15 cellular contexts compared by ENCODE assay signal in the genomic region with DNA sequence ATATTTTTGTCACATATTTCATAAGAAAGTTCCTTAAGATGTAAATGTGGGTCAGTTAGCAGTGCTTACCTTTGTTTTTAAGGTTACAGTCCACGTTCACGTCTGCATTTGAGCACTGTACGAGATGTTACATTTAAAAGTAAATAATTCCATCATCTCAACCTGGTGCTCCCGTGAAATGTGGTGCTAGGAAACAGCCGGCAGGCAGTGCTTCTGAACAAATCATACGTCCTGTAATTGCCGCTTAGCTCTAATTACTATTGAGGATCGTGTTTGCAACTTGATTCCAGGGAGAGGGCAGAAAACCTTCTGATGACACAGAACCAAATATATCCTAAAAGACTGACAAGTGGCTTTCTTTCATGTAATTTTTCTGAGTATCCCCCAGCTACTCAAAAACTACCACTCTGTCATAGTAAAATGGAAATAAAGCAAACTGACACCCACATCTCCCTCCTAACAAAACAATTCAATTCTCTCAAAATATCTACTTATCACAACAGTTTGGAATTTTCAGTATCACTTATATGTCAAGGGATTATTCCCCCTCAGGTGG.
DNase-seq lines count a peak whose midpoint lies in the region; ATAC-seq and TF ChIP-seq lines count a peak whose summit lies in the region.
"Had no signal": no experiment of that assay in that cellular context is flagged by ENCODE, and none has a peak within 500 bp of the region (broad histone marks: within the 10 kb centered on the region; RNA-seq: fewer than 3 reads in every experiment).

No MANE protein-coding gene starts in this region.

- H3K27me3 ChIP-seq in right atrium auricular region (no peaks in the 10 kb centered on the region), ovary (no peaks in the 10 kb centered on the region)
- H3K27me3 ChIP-seq: esophagus squamous epithelium, tibial nerve had no signal

- TF ChIP-seq CTCF in right atrium auricular region (IDR thresholded peaks at IDR 0.05) (no peak), ovary (IDR thresholded peaks at IDR 0.05) (no peak)

- 17 to 45% (median 23%) methylated on average over 8 of the region's 8 CpGs for WGBS in ovary, 3 donors

- H3K4me3 ChIP-seq in right atrium auricular region (peak overlapping the region; percentile 27 to 38), ovary (no peak overlapping the region)
- H3K4me3 ChIP-seq: A549, esophagus squamous epithelium, tibial nerve had no signal

- H3K27ac ChIP-seq in right atrium auricular region (peak overlapping the region; percentile 70 to 78), ovary (no peak overlapping the region)
- H3K27ac ChIP-seq: A549, esophagus squamous epithelium, tibial nerve had no signal

- H3K36me3 ChIP-seq in right atrium auricular region: no peaks in the 10 kb centered on the region
- H3K36me3 ChIP-seq in ovary: no peaks in the 10 kb centered on the region
- H3K36me3 ChIP-seq: esophagus squamous epithelium, tibial nerve had no signal

- intact Hi-C loops in left ventricle myocardium superior (cut with micrococcal nuclease): no loop called here
- intact Hi-C loops in ovary (cut with DNase I): no loop called here

- no peak for ATAC-seq in left ventricle myocardium superior
- ATAC-seq in left lobe of liver: peak; percentile 52
- ATAC-seq in GM18861 (IDR thresholded peaks at IDR 0.05; ENCODE audit: unreplicated experiment): no peak
- ATAC-seq: A549 had no signal

- H3K9me3 ChIP-seq in right atrium auricular region: no peaks in the 10 kb centered on the region
- H3K9me3 ChIP-seq in ovary: no peaks in the 10 kb centered on the region
- H3K9me3 ChIP-seq: A549, esophagus squamous epithelium, tibial nerve had no signal

- H3K4me1 ChIP-seq in right atrium auricular region (peaks cover 0 to 9% of the 10 kb centered on the region in 2 donors), ovary (ENCODE audit: insufficient read depth) (no peaks in the 10 kb centered on the region)
- H3K4me1 ChIP-seq: A549, esophagus squamous epithelium, tibial nerve had no signal

- TF ChIP-seq EP300 in ovary (IDR thresholded peaks at IDR 0.05): no peak

- TF ChIP-seq POLR2A in ovary (IDR thresholded peaks at IDR 0.05): no peak

- DNase-seq in right atrium auricular region (ENCODE audit: low spot score): no peak
- no peak for DNase-seq in left ventricle myocardium superior
- DNase-seq in NCI-H69 (lab: John Stamatoyannopoulos, UW): peak; percentile 94
- DNase-seq in left lobe of liver (ENCODE audit: low spot score): no peak
- no peak for DNase-seq in C1 segment of cervical spinal cord (lab: John Stamatoyannopoulos, UW)
- no peak for DNase-seq in GDM1 (lab: John Stamatoyannopoulos, UW)
- no peak for DNase-seq in ovary
- DNase-seq: activated naive CD4-positive, alpha-beta T cell treated with anti-CD3 and anti-CD28 coated beads, Interleukin-2, amount 50 U/mL, for 16 hours; DMS53; esophagus squamous epithelium; H7; NCI-H226 had no signal

Comparison
In these comparisons a context has a peak if more than half of its experiments do, and no peak if none do; other contexts are left out.
1. H3K27ac ChIP-seq: peak in right atrium auricular region (2 of 2); none in ovary (0 of 2).